ENCODE assay signal across 8 cellular contexts in the genomic region with DNA sequence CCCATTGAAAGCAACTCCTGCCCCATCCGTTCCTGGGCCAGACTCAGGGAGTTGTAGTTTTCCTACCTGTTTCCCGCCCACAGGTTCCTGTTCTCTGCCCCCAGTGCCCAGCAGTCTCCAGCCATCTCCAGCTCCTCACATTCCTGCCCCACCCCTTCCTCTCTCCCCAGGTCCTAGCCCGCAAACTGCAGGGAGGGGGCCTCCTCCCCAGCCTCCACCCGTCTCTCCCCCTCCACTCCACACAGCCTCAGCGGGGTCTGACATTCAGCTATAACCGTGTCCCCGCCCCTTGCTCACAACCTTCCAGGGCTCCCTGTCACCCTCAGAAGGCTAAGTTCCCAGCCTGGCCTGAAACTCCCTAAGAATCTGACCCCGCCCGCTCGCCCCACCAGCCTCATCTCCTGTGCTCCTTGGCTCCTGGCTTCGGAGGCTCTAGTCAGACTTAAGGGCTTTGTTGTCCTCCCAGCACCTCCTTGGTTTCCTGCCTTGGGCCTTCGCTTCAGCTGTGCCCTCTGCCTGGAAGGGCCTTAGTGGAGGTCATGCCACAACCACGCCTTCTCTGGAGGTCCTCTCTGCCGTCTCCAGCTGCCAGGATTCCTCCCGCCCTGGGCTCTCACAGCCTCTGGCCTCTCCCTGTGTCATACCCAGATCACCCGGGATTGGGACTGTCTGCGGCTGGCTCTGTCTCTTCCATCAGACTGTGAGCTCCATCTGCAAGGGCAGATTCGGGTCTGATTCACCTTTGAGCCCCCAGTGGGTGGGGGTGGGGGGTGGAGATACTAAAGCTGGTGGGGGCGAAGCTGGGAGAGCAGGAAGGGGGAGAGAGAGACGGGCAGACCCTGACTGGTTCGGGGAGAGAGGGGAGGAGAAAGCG. TPM values are rescaled to one million over a fixed set of nuclear protein-coding genes. Genes with fewer than 3 reads are reported as not detected.
DNase-seq lines count a peak whose midpoint lies in the region; ATAC-seq and TF ChIP-seq lines count a peak whose summit lies in the region.

No MANE protein-coding gene starts in this region.

- H3K27ac Mint-ChIP-seq in activated naive CD8-positive, alpha-beta T cell treated with anti-CD3 and anti-CD28 coated beads, Interleukin-2, amount 50 U/mL, for 24 hours = peak overlapping the region; percentile 80
- peak overlapping the region; percentile 97 for H3K27ac Mint-ChIP-seq in osteocyte (ENCODE audit: unreplicated experiment)

- H3K4me3 ChIP-seq in BLaER1 (peak overlapping the region; percentile 79), IMR-90 (ENCODE audit: insufficient read depth, low read depth, low read length) (peak overlapping the region; percentile 42), heart right ventricle (peak overlapping the region; percentile 63 to 100 (median 90))

- no peak for TF ChIP-seq RAD21 in IMR-90 (IDR thresholded peaks at IDR 0.05; ENCODE audit: low read length)

- H4K91ac ChIP-seq in IMR-90 (ENCODE audit: insufficient read depth, low read depth, low read length) = peak overlapping the region; percentile 93

- peak overlapping the region; percentile 59 to 77 for H4K8ac ChIP-seq in IMR-90 (ENCODE audit: low read depth in 2 of 2, low read length in 2 of 2)

- peak; percentile 5 for ATAC-seq in IMR-90 (ENCODE audit: low read depth)
- ATAC-seq in activated naive CD8-positive, alpha-beta T cell treated with anti-CD3 and anti-CD28 coated beads, Interleukin-2, amount 50 U/mL, for 24 hours = no peak
- ATAC-seq in heart right ventricle = peak; percentile 13 to 66 (median 52)
- ATAC-seq in HG02938 (IDR thresholded peaks at IDR 0.05; ENCODE audit: unreplicated experiment) = no peak
- no peak for ATAC-seq in HG03571 (IDR thresholded peaks at IDR 0.05; ENCODE audit: unreplicated experiment)

- H2AK5ac ChIP-seq in IMR-90 (ENCODE audit: low read depth, low read length) = peak overlapping the region; percentile 94

- H4K20me1 ChIP-seq in BLaER1 = peaks cover 14% of the 10 kb centered on the region
- peaks cover 26% of the 10 kb centered on the region for H4K20me1 ChIP-seq in IMR-90 (ENCODE audit: insufficient read depth, low read length)

- no TSS peak for BruUV-seq in IMR-90 (replicated peaks; lab: Mats Ljungman, UMichigan)

- WGBS in IMR-90 (ENCODE audit: extremely low coverage in 2 of 2, insufficient read length in 1 of 2), 2 experiments = 10% methylated on average over 8 of the region's 22 CpGs; no CpG with 5 or more reads in 1 of the 2 experiments
- WGBS in heart right ventricle, 2 donors = 4 to 5% methylated on average over 22 of the region's 22 CpGs

- CTCF ChIA-PET in IMR-90 (lab: Yijun Ruan, JAX) = interaction anchor here (1.0 to 1.5 kb wide), 2 partner anchors 16 to 27 kb away, joined by 3 to 8 read pairs; no protein-coding TSS in a partner anchor

- H3K9me3 ChIP-seq in BLaER1 = no peaks in the 10 kb centered on the region
- no peaks in the 10 kb centered on the region for H3K9me3 ChIP-seq in IMR-90 (ENCODE audit: control insufficient read depth, insufficient read depth, low read length)
- H3K9me3 ChIP-seq in heart right ventricle = no peaks in the 10 kb centered on the region

- peak overlapping the region; percentile 36 for H4K5ac ChIP-seq in IMR-90 (ENCODE audit: low read depth, low read length)

- H3K4me1 ChIP-seq in BLaER1 (peaks cover 34% of the 10 kb centered on the region), IMR-90 (ENCODE audit: control insufficient read depth, insufficient read depth, low read length) (peaks cover 13% of the 10 kb centered on the region), heart right ventricle (peaks cover 8 to 46% (median 34%) of the 10 kb centered on the region in 9 donors)

- intact Hi-C loops in IMR-90 (cut with micrococcal nuclease) = no loop called here
- intact Hi-C loops in heart right ventricle (cut with DNase I) = loop anchor here in 4 of 10 donors (5.0 to 10.0 kb wide), 3 partner anchors 109 to 319 kb away; a partner anchor contains a TSS

- in situ Hi-C loops in IMR-90 (cut with MboI; ENCODE audit: low sequenced_read_pairs) = no loop called here

- H3K23ac ChIP-seq in IMR-90 (ENCODE audit: low read depth, low read length) = peak overlapping the region; percentile 89

- H2AK9ac ChIP-seq in IMR-90 (replicated peaks; ENCODE audit: low read depth, low read length, poor library complexity) = peak overlapping the region; percentile 96

- peak overlapping the region; percentile 68 for H3K14ac ChIP-seq in IMR-90 (replicated peaks; ENCODE audit: low read depth, low read length)

- peaks cover 9% of the 10 kb centered on the region for H3K9me3 Mint-ChIP-seq in activated naive CD8-positive, alpha-beta T cell treated with anti-CD3 and anti-CD28 coated beads, Interleukin-2, amount 50 U/mL, for 24 hours
- H3K9me3 Mint-ChIP-seq in osteocyte (ENCODE audit: unreplicated experiment) = no peaks in the 10 kb centered on the region

- POLR2A ChIA-PET in IMR-90 (lab: Charles Lee; ENCODE audit: unreplicated experiment) = no interaction called here

- peaks cover 14% of the 10 kb centered on the region for H3K4me1 Mint-ChIP-seq in activated naive CD8-positive, alpha-beta T cell treated with anti-CD3 and anti-CD28 coated beads, Interleukin-2, amount 50 U/mL, for 24 hours
- H3K4me1 Mint-ChIP-seq in osteocyte (ENCODE audit: unreplicated experiment) = peaks cover 38% of the 10 kb centered on the region

- no peaks in the 10 kb centered on the region for H3K27me3 ChIP-seq in BLaER1
- no peaks in the 10 kb centered on the region for H3K27me3 ChIP-seq in IMR-90 (ENCODE audit: control insufficient read depth, insufficient read depth, low read length)
- H3K27me3 ChIP-seq in heart right ventricle = peaks cover 0 to 30% (median 0%) of the 10 kb centered on the region in 7 donors

- H3K9ac ChIP-seq in BLaER1 (peak overlapping the region; percentile 83), IMR-90 (ENCODE audit: low read depth, low read length) (peak overlapping the region; percentile 94)

- peaks cover 21% of the 10 kb centered on the region for H3K27me3 Mint-ChIP-seq in activated naive CD8-positive, alpha-beta T cell treated with anti-CD3 and anti-CD28 coated beads, Interleukin-2, amount 50 U/mL, for 24 hours
- H3K27me3 Mint-ChIP-seq in osteocyte (ENCODE audit: unreplicated experiment) = no peaks in the 10 kb centered on the region

- peak overlapping the region; percentile 73 for H3K27ac ChIP-seq in BLaER1
- peak overlapping the region; percentile 97 for H3K27ac ChIP-seq in IMR-90 (ENCODE audit: insufficient read depth, low read length)
- H3K27ac ChIP-seq in heart right ventricle = peak overlapping the region; percentile 80 to 100 (median 96)

- H2AFZ ChIP-seq in IMR-90 (replicated peaks; ENCODE audit: low read length, poor library complexity) = peak overlapping the region; percentile 82

- peak overlapping the region; percentile 89 for H3K56ac ChIP-seq in IMR-90 (ENCODE audit: extremely low read depth, insufficient read depth, low read length)

- H3K4me2 ChIP-seq in BLaER1 = peak overlapping the region; percentile 96
- peak overlapping the region; percentile 81 for H3K4me2 ChIP-seq in IMR-90 (ENCODE audit: low read depth, low read length)

- no peak for TF ChIP-seq POLR2A in IMR-90 (IDR thresholded peaks at IDR 0.05; ENCODE audit: low read depth, low read length)

- dilution Hi-C loops in IMR-90 (cut with HindIII; ENCODE audit: low sequenced_read_pairs, unreplicated experiment) = no loop called here

- H3K9me1 ChIP-seq in IMR-90 (ENCODE audit: insufficient read depth, low read length) = peaks cover 4% of the 10 kb centered on the region; the same call in 1 of the 2 replicates

- H2BK120ac ChIP-seq in IMR-90 (ENCODE audit: low read depth, low read length) = peak overlapping the region; percentile 71

- H3K4ac ChIP-seq in IMR-90 (ENCODE audit: low read depth, low read length) = peak overlapping the region; percentile 69

- H2BK15ac ChIP-seq in IMR-90 (ENCODE audit: low read depth, low read length) = peak overlapping the region; percentile 30; the same call in 2 of the 3 replicates

- H3K4me3 Mint-ChIP-seq in activated naive CD8-positive, alpha-beta T cell treated with anti-CD3 and anti-CD28 coated beads, Interleukin-2, amount 50 U/mL, for 24 hours = peak overlapping the region; percentile 79
- peak overlapping the region; percentile 87 for H3K4me3 Mint-ChIP-seq in osteocyte (ENCODE audit: unreplicated experiment)

- peaks cover 10% of the 10 kb centered on the region for H3K36me3 ChIP-seq in BLaER1
- H3K36me3 ChIP-seq in IMR-90 (ENCODE audit: control insufficient read depth, insufficient read depth, low read length) = peaks cover 3% of the 10 kb centered on the region; the same call in 1 of the 2 replicates
- H3K36me3 ChIP-seq in heart right ventricle = peaks cover 0 to 10% (median 0%) of the 10 kb centered on the region in 9 donors

- peak overlapping the region; percentile 56 for H3K18ac ChIP-seq in IMR-90 (ENCODE audit: low read depth, low read length)

- H2BK5ac ChIP-seq in IMR-90 (ENCODE audit: low read depth, low read length, poor library complexity, severe bottlenecking) = peak overlapping the region; percentile 92

- DNase-seq in IMR-90 (peak; percentile 44), heart right ventricle (peak; percentile 70 to 74), osteocyte (ENCODE audit: extremely low spot score, unreplicated experiment) (peak; percentile 86)
- no peak for DNase-seq in activated naive CD8-positive, alpha-beta T cell treated with anti-CD3 and anti-CD28 coated beads, Interleukin-2, amount 50 U/mL, for 24 hours
- no peak for DNase-seq in activated CD4-positive, alpha-beta T cell treated with anti-CD3 and anti-CD28 coated beads, Interleukin-2, amount 50 U/mL, for 4 hours

- H3K79me1 ChIP-seq in IMR-90 (ENCODE audit: low read depth in 1 of 2, low read length in 2 of 2) = peaks cover 0 to 34% of the 10 kb centered on the region in 2 experiments; a peak in 3 of 4 replicates

- TF ChIP-seq CTCF in IMR-90 (conservative IDR thresholded peaks at IDR 0.05; ENCODE audit: low read depth, low read length) = no peak
- TF ChIP-seq CTCF in heart right ventricle (IDR thresholded peaks at IDR 0.05) = no peak
- TF ChIP-seq CTCF in osteocyte (IDR thresholded peaks at IDR 0.05) = no peak

- H3K36me3 Mint-ChIP-seq in activated naive CD8-positive, alpha-beta T cell treated with anti-CD3 and anti-CD28 coated beads, Interleukin-2, amount 50 U/mL, for 24 hours (ENCODE audit: low read depth) = peaks cover 5% of the 10 kb centered on the region
- no peaks in the 10 kb centered on the region for H3K36me3 Mint-ChIP-seq in osteocyte (ENCODE audit: unreplicated experiment)

- peak overlapping the region; percentile 0; the same call in 1 of the 2 replicates for H2BK20ac ChIP-seq in IMR-90 (ENCODE audit: low read depth, low read length)

RNA-seq across cellular contexts. Expression of a gene that starts 5.1 kb away (rescaled TPM):
- total RNA-seq in IMR-90 (2012; rRNA removed) (1.3 and 1.7 TPM in 2 replicates), heart right ventricle (10 to 100 TPM in 6 of 10 donors, 1 to 10 TPM in 4; 6.4 to 16.1 (median 10.1) TPM), osteocyte (32.2 and 36.9 TPM in 2 replicates)
- polyA plus RNA-seq in IMR-90 (2012; rRNA removed) (10.5 and 13.6 TPM in 2 replicates), heart right ventricle (10 to 100 TPM in 1 of 2 donors, 1 to 10 TPM in 1; 8.6 to 45.1 TPM)
- polyA plus RNA-seq in IMR-90 (2012; cell fraction: cytosol; rRNA removed) = 4.0 and 8.1 TPM in 2 replicates
- polyA plus RNA-seq in IMR-90 (2012; cell fraction: nucleus; rRNA removed; ENCODE audit: low replicate concordance) = 92.7 and 118 TPM in 2 replicates

RNA-seq across cellular contexts. Expression of a gene that starts 35.8 kb away (rescaled TPM):
- not detected in 2 replicates for total RNA-seq in IMR-90 (2012; rRNA removed)
- polyA plus RNA-seq in IMR-90 (2012; rRNA removed) = not detected in 2 replicates
- polyA plus RNA-seq in IMR-90 (2012; cell fraction: cytosol; rRNA removed) = not detected in 2 replicates
- not detected in 2 replicates for polyA plus RNA-seq in IMR-90 (2012; cell fraction: nucleus; rRNA removed; ENCODE audit: low replicate concordance)
- total RNA-seq in heart right ventricle = 1 to 10 TPM in 1 of 10 donors, under 1 TPM in 8, not detected in 1; 0.17 to 1.3 (median 0.47) TPM
- polyA plus RNA-seq in heart right ventricle = under 1 TPM; 0.44 to 0.83 TPM
- total RNA-seq in osteocyte = not detected in 2 replicates

RNA-seq across cellular contexts. Expression of a gene that starts 41.4 kb away (rescaled TPM):
- total RNA-seq in IMR-90 (2012; rRNA removed) (not detected in 2 replicates), heart right ventricle (1 to 10 TPM in 6 of 10 donors, under 1 TPM in 3, not detected in 1; 0.57 to 9.6 (median 1.3) TPM), osteocyte (not detected in 2 replicates)
- polyA plus RNA-seq in IMR-90 (2012; rRNA removed) (not detected in 2 replicates), heart right ventricle (under 1 TPM; 0.37 to 0.93 TPM)
- not detected in 2 replicates for polyA plus RNA-seq in IMR-90 (2012; cell fraction: cytosol; rRNA removed)
- polyA plus RNA-seq in IMR-90 (2012; cell fraction: nucleus; rRNA removed; ENCODE audit: low replicate concordance) = not detected in 2 replicates

RNA-seq across cellular contexts. Expression of a gene that starts 57.8 kb away (rescaled TPM):
- total RNA-seq in IMR-90 (2012; rRNA removed) (not detected in 2 replicates), heart right ventricle (1 to 10 TPM in 1 of 10 donors, under 1 TPM in 6, not detected in 3; 0.11 to 1.2 (median 0.41) TPM), osteocyte (not detected in 2 replicates)
- polyA plus RNA-seq in IMR-90 (2012; rRNA removed) (not detected in 2 replicates), heart right ventricle (under 1 TPM in 1 of 2 donors, not detected in 1; 0.01 TPM)
- not detected in 2 replicates for polyA plus RNA-seq in IMR-90 (2012; cell fraction: cytosol; rRNA removed)
- not detected in 2 replicates for polyA plus RNA-seq in IMR-90 (2012; cell fraction: nucleus; rRNA removed; ENCODE audit: low replicate concordance)

Comparison
In these comparisons a context has a peak if more than half of its experiments do, and no peak if none do; other contexts are left out.
1. ATAC-seq: peak in IMR-90 (single experiment) and heart right ventricle (8 of 8); none in activated naive CD8-positive, alpha-beta T cell treated with anti-CD3 and anti-CD28 coated beads, Interleukin-2, amount 50 U/mL, for 24 hours (single experiment), HG02938 (single experiment) and HG03571 (single experiment).
2. DNase-seq: peak in IMR-90 (single experiment), heart right ventricle (2 of 2) and osteocyte (single experiment); none in activated naive CD8-positive, alpha-beta T cell treated with anti-CD3 and anti-CD28 coated beads, Interleukin-2, amount 50 U/mL, for 24 hours (single experiment) and activated CD4-positive, alpha-beta T cell treated with anti-CD3 and anti-CD28 coated beads, Interleukin-2, amount 50 U/mL, for 4 hours (0 of 2).
3. Peak in every context shown above with its lines, with median percentiles within 50 percentile points of each other: H3K27ac ChIP-seq and H3K4me3 ChIP-seq.